Comparison of ENCODE assay signal across 17 cellular contexts in genomic region chr10:49387029-49387428, GRCh38. TPM values are rescaled to one million over a fixed set of nuclear protein-coding genes. Genes with fewer than 3 reads are reported as not detected.
DNase-seq lines count a peak whose midpoint lies in the region; ATAC-seq, FAIRE-seq and TF ChIP-seq lines count a peak whose summit lies in the region.
"Had no signal": no experiment of that assay in that cellular context is flagged by ENCODE, and none has a peak within 500 bp of the region (broad histone marks: within the 10 kb centered on the region; RNA-seq: fewer than 3 reads in every experiment).

No MANE protein-coding gene starts in this region.

- ATAC-seq in RWPE2 (ENCODE audit: low read depth), result peak; percentile 98
- ATAC-seq in upper lobe of right lung, result peak; percentile 26
- ATAC-seq in HG02884 (IDR thresholded peaks at IDR 0.05; ENCODE audit: unreplicated experiment), result no peak
- ATAC-seq: A549 had no signal

- in situ Hi-C loops in GM13976 (cut with MboI; ENCODE audit: low sequenced_read_pairs, unreplicated experiment), result no loop called here

- H3K4me3 ChIP-seq in RWPE2 (ENCODE audit: severe bottlenecking) (no peak overlapping the region), upper lobe of right lung (no peak overlapping the region)
- H3K4me3 ChIP-seq: A549, transverse colon had no signal

- H3K27ac ChIP-seq in RWPE2 (ENCODE audit: poor library complexity, severe bottlenecking) (peak overlapping the region; percentile 83), upper lobe of right lung (no peak overlapping the region)
- H3K27ac ChIP-seq: A549, transverse colon had no signal

- peaks cover 8% of the 10 kb centered on the region for H3K4me1 ChIP-seq in RWPE2 (ENCODE audit: insufficient read depth, poor library complexity, severe bottlenecking)
- H3K4me1 ChIP-seq in upper lobe of right lung, result no peaks in the 10 kb centered on the region
- H3K4me1 ChIP-seq: A549, transverse colon had no signal

- TF ChIP-seq CTCF in RWPE2 (IDR thresholded peaks at IDR 0.05; ENCODE audit: poor library complexity, severe bottlenecking) (no peak), upper lobe of right lung (IDR thresholded peaks at IDR 0.05) (no peak), GM13976 (IDR thresholded peaks at IDR 0.05; ENCODE audit: borderline replicate concordance, control extremely low read depth, extremely low read depth, insufficient read depth, missing control alignments) (no peak)

- H3K27me3 ChIP-seq in RWPE2 (ENCODE audit: insufficient read depth, poor library complexity, severe bottlenecking) (peaks cover 14% of the 10 kb centered on the region), upper lobe of right lung (peaks cover 21% of the 10 kb centered on the region)

- no peaks in the 10 kb centered on the region for H3K36me3 ChIP-seq in RWPE2 (ENCODE audit: low read depth)
- no peaks in the 10 kb centered on the region for H3K36me3 ChIP-seq in upper lobe of right lung
- H3K36me3 ChIP-seq: transverse colon had no signal

- intact Hi-C loops in upper lobe of right lung (cut with DNase I), result no loop called here

- DNase-seq in SIG-M5 treated with dmso at 0.1 percent for 504 hours (lab: John Stamatoyannopoulos, UW; ENCODE audit: unreplicated experiment) (peak; percentile 25), SIG-M5 (lab: John Stamatoyannopoulos, UW) (no peak), RWPE2 (ENCODE audit: low spot score) (peak; percentile 95), fibroblast of the conjunctiva (ENCODE audit: low read depth) (peak; percentile 43), upper lobe of right lung (no peak), RCC 7860 (ENCODE audit: low spot score) (no peak), GM13976 (ENCODE audit: low spot score) (no peak)
- DNase-seq: activated CD4-positive, alpha-beta T cell treated with anti-CD3 and anti-CD28 coated beads, Interleukin-2, amount 50 U/mL, for 1 hour; H7; NCI-H1092; transverse colon had no signal

- no peaks in the 10 kb centered on the region for H3K9me3 ChIP-seq in RWPE2 (ENCODE audit: severe bottlenecking)
- H3K9me3 ChIP-seq in upper lobe of right lung, result no peaks in the 10 kb centered on the region
- H3K9me3 ChIP-seq: A549, transverse colon had no signal

- no peak for FAIRE-seq in RCC 7860 (lab: Jason Lieb, UNC)
- FAIRE-seq: A549, endothelial cell of umbilical vein had no signal

RNA-seq across cellular contexts. Expression of gene DRGX, which starts 8.9 kb away (rescaled TPM):
- not detected for total RNA-seq in upper lobe of right lung
- total RNA-seq: activated T-helper 2 cell treated with anti-CD3 and anti-CD28 coated beads, Interferon-gamma antibody, Interleukin-2, Interleukin-4, amounts not matched to agents 10 μg/mL and 5 μg/mL and 100 μg/mL, durations not matched to agents 14 hours and 24 hours and 36 hours; endothelial cell of umbilical vein; H7; omental fat pad; T-helper 1 cell treated with Interleukin-12 subunit alpha and Interleukin-12 subunit beta and Interleukin-4 antibody, amounts not matched to agents 30 ng/mL and 1 ng/mL, for 36 hours had no signal

Comparison
In these comparisons a context has a peak if more than half of its experiments do, and no peak if none do; other contexts are left out.
1. DNase-seq: peak in SIG-M5 treated with dmso at 0.1 percent for 504 hours (single experiment), RWPE2 (single experiment) and fibroblast of the conjunctiva (single experiment); none in SIG-M5 (single experiment), upper lobe of right lung (single experiment), RCC 7860 (single experiment) and GM13976 (single experiment).